ENCODE assay signal across 1 cellular context in genomic region chr14:24798911-24799310, GRCh38.
TF ChIP-seq lines count a peak whose summit lies in the region.

No MANE protein-coding gene starts in this region.

TF ChIP-seq in GM12878, 131 proteins besides CTCF, POLR2A, EP300 and RAD21:
- TF ChIP-seq USF2 (IDR thresholded peaks at IDR 0.05; ENCODE audit: borderline replicate concordance, low read depth, low read length) (no peak), KDM1A (IDR thresholded peaks at IDR 0.05; ENCODE audit: borderline replicate concordance) (no peak), EED (IDR thresholded peaks at IDR 0.05; ENCODE audit: low read depth) (no peak), HCFC1 (IDR thresholded peaks at IDR 0.05; ENCODE audit: low read length) (no peak), KLF5 (IDR thresholded peaks at IDR 0.05; ENCODE audit: partially characterized antibody) (no peak), MTA2 (IDR thresholded peaks at IDR 0.05; ENCODE audit: low read depth) (peak; percentile 60; the same call in 1 of the 2 replicates), SMARCA5 (IDR thresholded peaks at IDR 0.05) (no peak), IKZF1 (conservative IDR thresholded peaks at IDR 0.05) (0 out of 2 replicates have a peak, but pooled peaks have one; percentile 19), IKZF2 (IDR thresholded peaks at IDR 0.05) (0 out of 4 replicates have a peak, but pooled peaks of 1 of the 2 experiments have one; percentile 15), BHLHE40 (IDR thresholded peaks at IDR 0.05; ENCODE audit: borderline replicate concordance in 1 of 2, low read depth in 2 of 2, low read length in 1 of 2) (peak in 1 of 2 experiments; percentile 39; a peak in 1 of 4 replicates), SPI1 (IDR thresholded peaks at IDR 0.05; ENCODE audit: borderline replicate concordance, insufficient read depth, low read depth, low read length) (peak; percentile 26; the same call in 1 of the 2 replicates)
